Comparison of ENCODE assay signal across 31 cellular contexts in genomic region chr20:17872920-17873319, GRCh38.
A peak's percentile ranks its signal among the peaks of the same experiment; 100 is the strongest.
DNase-seq lines count a peak whose midpoint lies in the region; ATAC-seq and TF ChIP-seq lines count a peak whose summit lies in the region.
"Had no signal": no experiment of that assay in that cellular context is flagged by ENCODE, and none has a peak within 500 bp of the region (broad histone marks: within the 10 kb centered on the region; RNA-seq: fewer than 3 reads in every experiment).

No MANE protein-coding gene starts in this region.

- H3K9me3 ChIP-seq in GM23248 (ENCODE audit: low read depth) = no peaks in the 10 kb centered on the region
- no peaks in the 10 kb centered on the region for H3K9me3 ChIP-seq in body of pancreas
- H3K9me3 ChIP-seq in liver (ENCODE audit: control insufficient read depth in 4 of 4, low read length in 3 of 4) = no peaks in the 10 kb centered on the region
- no peaks in the 10 kb centered on the region for H3K9me3 ChIP-seq in tibial artery
- H3K9me3 ChIP-seq: psoas muscle, SJCRH30 had no signal

- no peak overlapping the region for H3K27ac ChIP-seq in GM23248
- H3K27ac ChIP-seq in body of pancreas = peak overlapping the region; percentile 77 to 89 (median 84)
- peak overlapping the region; percentile 45 to 93 for H3K27ac ChIP-seq in liver (ENCODE audit: low read depth in 1 of 2, low read length in 2 of 2)
- H3K27ac ChIP-seq in tibial artery = no peak overlapping the region
- H3K27ac ChIP-seq: C4-2B, cardiac muscle cell, KMS-11, psoas muscle, SJCRH30 had no signal

- no peak overlapping the region for H3K4me3 Mint-ChIP-seq in activated naive CD8-positive, alpha-beta T cell treated with anti-CD3 and anti-CD28 coated beads for 36 hours
- no peak overlapping the region for H3K4me3 Mint-ChIP-seq in mesothelial cell of epicardium
- H3K4me3 Mint-ChIP-seq: activated B cell treated with CpG ODN at 0.5 μM for 24 hours; GM23338; stimulated activated naive CD8-positive, alpha-beta T cell treated with anti-CD3 and anti-CD28 coated beads, Interleukin-15, amount 100 ng/mL, for 72 hours had no signal

- in situ Hi-C loops in GM23248 (cut with MboI) = no loop called here

- H3K27me3 ChIP-seq in GM23248 (replicated peaks; ENCODE audit: insufficient read depth) (no peaks in the 10 kb centered on the region), body of pancreas (no peaks in the 10 kb centered on the region), liver (ENCODE audit: control insufficient read depth in 4 of 4, insufficient read depth in 4 of 4, low read length in 3 of 4) (no peaks in the 10 kb centered on the region), tibial artery (no peaks in the 10 kb centered on the region)
- H3K27me3 ChIP-seq: cardiac muscle cell had no signal

- H3K4me2 ChIP-seq in GM23248 (ENCODE audit: unreplicated experiment) = no peak overlapping the region
- H3K4me2 ChIP-seq: KMS-11 had no signal

- H3K36me3 ChIP-seq in GM23248 (ENCODE audit: low read depth) = no peaks in the 10 kb centered on the region
- no peaks in the 10 kb centered on the region for H3K36me3 ChIP-seq in body of pancreas (replicated peaks in 1 of 2; ENCODE audit: insufficient read depth in 1 of 2, low read depth in 2 of 2)
- H3K36me3 ChIP-seq in liver (ENCODE audit: control insufficient read depth in 4 of 4, insufficient read depth in 3 of 4, low read depth in 1 of 4, low read length in 3 of 4) = no peaks in the 10 kb centered on the region
- H3K36me3 ChIP-seq in tibial artery = no peaks in the 10 kb centered on the region
- H3K36me3 ChIP-seq: cardiac muscle cell, SJCRH30 had no signal

- H3K27me3 Mint-ChIP-seq in activated naive CD8-positive, alpha-beta T cell treated with anti-CD3 and anti-CD28 coated beads for 36 hours = peaks cover 23% of the 10 kb centered on the region
- H3K27me3 Mint-ChIP-seq in mesothelial cell of epicardium (ENCODE audit: low read depth) = peaks cover 7% of the 10 kb centered on the region

- peaks cover 22% of the 10 kb centered on the region for H3F3A ChIP-seq in GM23248 (ENCODE audit: insufficient read depth)

- H2AFZ ChIP-seq in GM23248 = peak overlapping the region; percentile 77; the same call in 1 of the 2 replicates

- intact Hi-C loops in body of pancreas (cut with DNase I) = no loop called here
- intact Hi-C loops in tibial artery (cut with DNase I; ENCODE audit: low total_unique reads) = loop anchor here (5.0 kb wide), 1 partner anchor 36 kb away; no protein-coding TSS in a partner anchor

- no peak for TF ChIP-seq POLR2A in body of pancreas (IDR thresholded peaks at IDR 0.05)

- 44 to 59% methylated on average over 5 of the region's 5 CpGs for WGBS in GM23248 (ENCODE audit: low coverage in 1 of 2, low lambda C conversion rate in 2 of 2, missing lambda C conversion rate in 2 of 2), 2 experiments
- 32 to 43% methylated on average over 5 of the region's 5 CpGs for WGBS in body of pancreas, 2 donors
- 36% methylated on average over 5 of the region's 5 CpGs for WGBS in liver

- H3K36me3 Mint-ChIP-seq in activated naive CD8-positive, alpha-beta T cell treated with anti-CD3 and anti-CD28 coated beads for 36 hours = no peaks in the 10 kb centered on the region
- H3K36me3 Mint-ChIP-seq in mesothelial cell of epicardium = no peaks in the 10 kb centered on the region
- H3K36me3 Mint-ChIP-seq: activated naive CD4-positive, alpha-beta T cell treated with anti-CD3 and anti-CD28 coated beads, Interleukin-2, amount 50 U/mL, for 72 hours; immature natural killer cell; naive thymus-derived CD4-positive, alpha-beta T cell had no signal

- ATAC-seq in body of pancreas (no peak), HG03135 (IDR thresholded peaks at IDR 0.05; ENCODE audit: unreplicated experiment) (no peak)
- ATAC-seq: activated naive CD4-positive, alpha-beta T cell treated with anti-CD3 and anti-CD28 coated beads, Interleukin-2, amount 50 U/mL, for 72 hours; activated T-helper 17 cell treated with anti-CD3 and anti-CD28 coated beads, Interleukin-2, amount 50 U/mL, for 72 hours; GM23338; naive thymus-derived CD4-positive, alpha-beta T cell had no signal

- DNase-seq in GM23248 (peak; percentile 32), body of pancreas (no peak), tibial artery (peak; percentile 9 to 52), mesothelial cell of epicardium (ENCODE audit: low spot score in 2 of 2, unreplicated experiment in 2 of 2) (no peak)
- DNase-seq in activated naive CD8-positive, alpha-beta T cell treated with anti-CD3 and anti-CD28 coated beads for 36 hours = no peak
- no peak for DNase-seq in effector CD8-positive, alpha-beta T cell (lab: John Stamatoyannopoulos, UW)
- DNase-seq: activated B cell treated with CpG ODN at 0.5 μM for 24 hours; activated CD4-positive, alpha-beta T cell treated with anti-CD3 and anti-CD28 coated beads, Interleukin-2, amount 50 U/mL, for 4 hours; activated CD8-positive, alpha-beta memory T cell treated with anti-CD3 and anti-CD28 coated beads, Interleukin-2, amount 50 U/mL, for 48 hours; anterior cingulate cortex; cortex of kidney; DND-41; hypothalamus; naive thymus-derived CD4-positive, alpha-beta T cell; NCI-H1436; NCI-H82; nucleus accumbens; psoas muscle; SJCRH30; stimulated activated CD8-positive, alpha-beta memory T cell treated with anti-CD3 and anti-CD28 coated beads, Interleukin-4, amount 100 ng/mL, for 48 hours; stimulated activated naive CD8-positive, alpha-beta T cell treated with anti-CD3 and anti-CD28 coated beads, Interleukin-15, amount 100 ng/mL, for 72 hours; trophoblast cell had no signal

- H3K4me1 ChIP-seq in GM23248 (ENCODE audit: insufficient read depth) (peaks cover 18% of the 10 kb centered on the region), body of pancreas (peaks cover 42% of the 10 kb centered on the region), liver (ENCODE audit: control insufficient read depth in 4 of 4, insufficient read depth in 4 of 4, low read length in 3 of 4) (peaks cover 18 to 55% (median 47%) of the 10 kb centered on the region in 4 donors), tibial artery (peaks cover 4 to 42% (median 33%) of the 10 kb centered on the region in 4 donors)
- H3K4me1 ChIP-seq: psoas muscle, SJCRH30 had no signal

- H4K20me1 ChIP-seq in GM23248 (ENCODE audit: insufficient read depth) = no peaks in the 10 kb centered on the region

- no peak overlapping the region for H3K27ac Mint-ChIP-seq in activated naive CD8-positive, alpha-beta T cell treated with anti-CD3 and anti-CD28 coated beads for 36 hours
- H3K27ac Mint-ChIP-seq in mesothelial cell of epicardium = no peak overlapping the region
- H3K27ac Mint-ChIP-seq: activated B cell treated with CpG ODN at 0.5 μM for 24 hours; naive thymus-derived CD4-positive, alpha-beta T cell had no signal

- no peak overlapping the region for H3K9ac ChIP-seq in GM23248
- no peak overlapping the region for H3K9ac ChIP-seq in liver (ENCODE audit: low read depth in 1 of 2, low read length in 2 of 2)
- H3K9ac ChIP-seq: KMS-11 had no signal

- TF ChIP-seq CTCF in body of pancreas (IDR thresholded peaks at IDR 0.05) (no peak), liver (IDR thresholded peaks at IDR 0.05; ENCODE audit: low read depth, low read length, missing input control) (no peak), tibial artery (IDR thresholded peaks at IDR 0.05) (no peak), mesothelial cell of epicardium (IDR thresholded peaks at IDR 0.05; ENCODE audit: unreplicated experiment) (no peak)

- H3K4me1 Mint-ChIP-seq in activated naive CD8-positive, alpha-beta T cell treated with anti-CD3 and anti-CD28 coated beads for 36 hours = peaks cover 8% of the 10 kb centered on the region
- peaks cover 37% of the 10 kb centered on the region for H3K4me1 Mint-ChIP-seq in mesothelial cell of epicardium

- H3K9me3 Mint-ChIP-seq in activated naive CD8-positive, alpha-beta T cell treated with anti-CD3 and anti-CD28 coated beads for 36 hours = no peaks in the 10 kb centered on the region
- H3K9me3 Mint-ChIP-seq in mesothelial cell of epicardium = no peaks in the 10 kb centered on the region
- H3K9me3 Mint-ChIP-seq: activated B cell treated with CpG ODN at 0.5 μM for 24 hours; activated naive CD4-positive, alpha-beta T cell treated with anti-CD3 and anti-CD28 coated beads, Interleukin-2, amount 50 U/mL, for 72 hours; activated T-helper 17 cell treated with anti-CD3 and anti-CD28 coated beads, Interleukin-2, amount 50 U/mL, for 72 hours; GM23338; immature natural killer cell; naive thymus-derived CD4-positive, alpha-beta T cell; stimulated activated naive CD8-positive, alpha-beta T cell treated with anti-CD3 and anti-CD28 coated beads, Interleukin-15, amount 100 ng/mL, for 72 hours had no signal

- no peaks in the 10 kb centered on the region for H3K9me2 ChIP-seq in GM23248 (ENCODE audit: insufficient read depth)

- H3K4me3 ChIP-seq in GM23248 (no peak overlapping the region), body of pancreas (no peak overlapping the region), liver (ENCODE audit: low read depth in 1 of 3, low read length in 3 of 3) (no peak overlapping the region), tibial artery (no peak overlapping the region)
- H3K4me3 ChIP-seq: cardiac muscle cell, GM23338, psoas muscle, SJCRH30 had no signal

- no peaks in the 10 kb centered on the region for H3K79me2 ChIP-seq in GM23248 (ENCODE audit: insufficient read depth)

- no peak for TF ChIP-seq RAD21 in liver (IDR thresholded peaks at IDR 0.05)

TF ChIP-seq in liver, 16 proteins besides CTCF, POLR2A, EP300 and RAD21:
- TF ChIP-seq ATF3 (IDR thresholded peaks at IDR 0.05) (no peak), ZBTB33 (IDR thresholded peaks at IDR 0.05) (no peak), YY1 (IDR thresholded peaks at IDR 0.05) (peak; percentile 15)

Comparison
In these comparisons a context has a peak if more than half of its experiments do, and no peak if none do; other contexts are left out.
1. DNase-seq: peak in GM23248 (single experiment) and tibial artery (2 of 2); none in body of pancreas (0 of 4), activated naive CD8-positive, alpha-beta T cell treated with anti-CD3 and anti-CD28 coated beads for 36 hours (single experiment), effector CD8-positive, alpha-beta T cell (single experiment) and mesothelial cell of epicardium (0 of 2).
2. H3K27ac ChIP-seq: peak in body of pancreas (4 of 4) and liver (2 of 2); none in GM23248 (single experiment) and tibial artery (0 of 2).